9 cellular contexts compared by ENCODE assay signal in genomic region chrX:107449490-107450175, GRCh38. TPM values are rescaled to one million over a fixed set of nuclear protein-coding genes. Genes with fewer than 3 reads are reported as not detected.
DNase-seq lines count a peak whose midpoint lies in the region; ATAC-seq and TF ChIP-seq lines count a peak whose summit lies in the region.
"Had no signal": no experiment of that assay in that cellular context is flagged by ENCODE, and none has a peak within 500 bp of the region (broad histone marks: within the 10 kb centered on the region; RNA-seq: fewer than 3 reads in every experiment).

Gene FRMPD3, plus strand, starts transcription at chrX:107449652. Its CDS starts 76,937 bp downstream, at chrX:107526589.

- peak within 1 kb of the TSS; percentile 94 for H3K4me2 ChIP-seq in neural progenitor cell

- peaks cover 24% of the 10 kb centered on the region for H3K27me3 Mint-ChIP-seq in CD8-positive, alpha-beta T cell (ENCODE audit: low read depth)
- peaks cover 15% of the 10 kb centered on the region for H3K27me3 Mint-ChIP-seq in neural progenitor cell (ENCODE audit: insufficient read depth, low read depth)

- peak within 1 kb of the TSS; percentile 78 for H3K4me3 Mint-ChIP-seq in CD8-positive, alpha-beta T cell
- H3K4me3 Mint-ChIP-seq in neural progenitor cell, result peak within 1 kb of the TSS; percentile 95

- H3F3A ChIP-seq in neural progenitor cell (ENCODE audit: low read depth), result no peaks in the 10 kb centered on the region

- H3K4me3 ChIP-seq in CD8-positive, alpha-beta T cell (ENCODE audit: low read depth, low read length), result peak within 1 kb of the TSS; percentile 23
- peak within 1 kb of the TSS; percentile 54 for H3K4me3 ChIP-seq in LNCaP clone FGC (ENCODE audit: low read depth, low read length)
- H3K4me3 ChIP-seq in ectodermal cell (ENCODE audit: insufficient read depth, low read depth, low read length), result peak within 1 kb of the TSS; percentile 39
- H3K4me3 ChIP-seq in neural progenitor cell, result peak within 1 kb of the TSS; percentile 63

- H3K9me3 Mint-ChIP-seq in CD8-positive, alpha-beta T cell, result no peaks in the 10 kb centered on the region
- H3K9me3 Mint-ChIP-seq in neural progenitor cell, result peaks cover 3% of the 10 kb centered on the region

- peaks cover 18% of the 10 kb centered on the region for H3K4me1 Mint-ChIP-seq in CD8-positive, alpha-beta T cell (ENCODE audit: low read depth)
- peaks cover 37% of the 10 kb centered on the region for H3K4me1 Mint-ChIP-seq in neural progenitor cell

- 0% methylated on average over 79 to 87 of the region's 88 CpGs for WGBS in ectodermal cell, 2 experiments

- H3K36me3 ChIP-seq in CD8-positive, alpha-beta T cell (ENCODE audit: insufficient read depth, low read length), result no peaks in the 10 kb centered on the region
- H3K36me3 ChIP-seq in ectodermal cell (ENCODE audit: control insufficient read depth, insufficient read depth, low read length), result no peaks in the 10 kb centered on the region
- H3K36me3 ChIP-seq in neural progenitor cell, result no peaks in the 10 kb centered on the region

- no peaks in the 10 kb centered on the region for H3K9me3 ChIP-seq in CD8-positive, alpha-beta T cell (ENCODE audit: low read length)
- H3K9me3 ChIP-seq in ectodermal cell (ENCODE audit: control insufficient read depth, low read length) (no peaks in the 10 kb centered on the region), neural progenitor cell (ENCODE audit: low read depth) (no peaks in the 10 kb centered on the region)

- TF ChIP-seq CTCF in CD8-positive, alpha-beta T cell (IDR thresholded peaks at IDR 0.05), result no peak
- no peak for TF ChIP-seq CTCF in LNCaP clone FGC (IDR thresholded peaks at IDR 0.05; ENCODE audit: control insufficient read depth, extremely low read depth, insufficient read depth)
- no peak for TF ChIP-seq CTCF in neural progenitor cell (IDR thresholded peaks at IDR 0.05)

- ATAC-seq in CD8-positive, alpha-beta T cell, result no peak
- ATAC-seq in HG02973 (IDR thresholded peaks at IDR 0.05; ENCODE audit: unreplicated experiment) (no peak), HG03354 (IDR thresholded peaks at IDR 0.05; ENCODE audit: poor library complexity, severe bottlenecking, unreplicated experiment) (no peak)

- no peak within 1 kb of the TSS for H3K27ac ChIP-seq in CD8-positive, alpha-beta T cell (ENCODE audit: low read depth, low read length)
- H3K27ac ChIP-seq in ectodermal cell (ENCODE audit: insufficient read depth, low read depth, low read length, poor library complexity, severe bottlenecking) (no peak within 1 kb of the TSS), neural progenitor cell (no peak within 1 kb of the TSS)
- H3K27ac ChIP-seq: epithelial cell of prostate had no signal

- no peak for DNase-seq in CD8-positive, alpha-beta T cell
- DNase-seq in LNCaP clone FGC (ENCODE audit: low read depth) (no peak), neural progenitor cell (ENCODE audit: low spot score) (peak; percentile 51), inferior parietal cortex (ENCODE audit: extremely low spot score) (no peak), C1 segment of cervical spinal cord (lab: John Stamatoyannopoulos, UW) (no peak)

- peak within 1 kb of the TSS; percentile 99 for H2AFZ ChIP-seq in neural progenitor cell (replicated peaks)

- CTCF ChIA-PET in CD8-positive, alpha-beta T cell (lab: Charles Lee), result no interaction called here

- H3K36me3 Mint-ChIP-seq in CD8-positive, alpha-beta T cell, result no peaks in the 10 kb centered on the region
- H3K36me3 Mint-ChIP-seq in neural progenitor cell, result peaks cover 2% of the 10 kb centered on the region

- H3K4me1 ChIP-seq in CD8-positive, alpha-beta T cell (ENCODE audit: insufficient read depth, low read length), result no peaks in the 10 kb centered on the region
- H3K4me1 ChIP-seq in ectodermal cell (ENCODE audit: control insufficient read depth, insufficient read depth, low read length) (peaks cover 6% of the 10 kb centered on the region), neural progenitor cell (peaks cover 4% of the 10 kb centered on the region)

- POLR2A ChIA-PET in CD8-positive, alpha-beta T cell (lab: Charles Lee), result no interaction called here

- intact Hi-C loops in CD8-positive, alpha-beta T cell (cut with DNase I, micrococcal nuclease), result loop anchor here in 1 of 2 experiments (5.0 kb wide), 1 partner anchor 178 kb away; the partner anchor contains the start of gene PRPS1

- no peak within 1 kb of the TSS for H3K9ac ChIP-seq in neural progenitor cell

- H3K79me2 ChIP-seq in neural progenitor cell (ENCODE audit: low read depth), result no peaks in the 10 kb centered on the region

- H3K27me3 ChIP-seq in CD8-positive, alpha-beta T cell (ENCODE audit: insufficient read depth, low read length), result no peaks in the 10 kb centered on the region
- H3K27me3 ChIP-seq in ectodermal cell (ENCODE audit: control insufficient read depth, insufficient read depth, low read length, poor library complexity, severe bottlenecking) (peaks cover 39% of the 10 kb centered on the region), neural progenitor cell (peaks cover 75% of the 10 kb centered on the region)

- no peaks in the 10 kb centered on the region for H4K20me1 ChIP-seq in neural progenitor cell (ENCODE audit: low read depth)

- H3K27ac Mint-ChIP-seq in CD8-positive, alpha-beta T cell, result peak within 1 kb of the TSS; percentile 75
- H3K27ac Mint-ChIP-seq in neural progenitor cell, result peak within 1 kb of the TSS; percentile 84

RNA-seq across cellular contexts. Expression of gene FRMPD3, which starts in this region (rescaled TPM):
- total RNA-seq in CD8-positive, alpha-beta T cell, result under 1 TPM; 0.30 to 0.42 TPM
- polyA plus RNA-seq in ectodermal cell (2013, experiment 1 of 4), result 0.61 TPM
- polyA plus RNA-seq in ectodermal cell (2013, experiment 2 of 4), result 0.30 TPM
- polyA plus RNA-seq in ectodermal cell (2013, experiment 3 of 4), result 0.91 TPM
- polyA plus RNA-seq in ectodermal cell (2013, experiment 4 of 4), result 0.85 TPM
- 0.04 and 0.28 TPM in 2 replicates for total RNA-seq in neural progenitor cell (ENCODE audit: low replicate concordance)

Comparison
In these comparisons a context has a peak if more than half of its experiments do, and no peak if none do; other contexts are left out.
1. Peak in DNase-seq, H3K4me3 ChIP-seq and H3K4me2 ChIP-seq in neural progenitor cell; RNA of the gene not detected or under 1 TPM.